Comparison of ENCODE assay signal across 10 cellular contexts in genomic region chr21:46295177-46295711, GRCh38. TPM values are rescaled to one million over a fixed set of nuclear protein-coding genes. Genes with fewer than 3 reads are reported as not detected.
A peak's percentile ranks its signal among the peaks of the same experiment; 100 is the strongest.
DNase-seq lines count a peak whose midpoint lies in the region; ATAC-seq and TF ChIP-seq lines count a peak whose summit lies in the region.
"Had no signal": no experiment of that assay in that cellular context is flagged by ENCODE, and none has a peak within 500 bp of the region (broad histone marks: within the 10 kb centered on the region; RNA-seq: fewer than 3 reads in every experiment).

No MANE protein-coding gene starts in this region.

- H3K4me3 ChIP-seq in NT2/D1 (ENCODE audit: insufficient read length, low read depth), result no peak overlapping the region
- no peak overlapping the region for H3K4me3 ChIP-seq in endodermal cell (ENCODE audit: low read length)
- H3K4me3 ChIP-seq in skeletal muscle cell (ENCODE audit: low read depth, low read length), result no peak overlapping the region
- no peak overlapping the region for H3K4me3 ChIP-seq in CD8-positive, alpha-beta T cell (ENCODE audit: low read depth, low read length)

- H3K9me3 ChIP-seq in NT2/D1 (ENCODE audit: insufficient read depth, low read length) (peaks cover 6% of the 10 kb centered on the region; the same call in 1 of the 2 replicates), endodermal cell (ENCODE audit: control insufficient read depth, low read length) (peaks cover 12% of the 10 kb centered on the region)
- H3K9me3 ChIP-seq in CD8-positive, alpha-beta T cell (ENCODE audit: low read length), result no peaks in the 10 kb centered on the region

- H3K27me3 Mint-ChIP-seq in endodermal cell (ENCODE audit: insufficient read depth), result peaks cover 4% of the 10 kb centered on the region
- H3K27me3 Mint-ChIP-seq in CD8-positive, alpha-beta T cell (ENCODE audit: low read depth), result peaks cover 4% of the 10 kb centered on the region
- H3K27me3 Mint-ChIP-seq: central memory CD8-positive, alpha-beta T cell had no signal

- H3K36me3 ChIP-seq in NT2/D1 (ENCODE audit: insufficient read depth, insufficient read length, low read length) (peaks cover 29% of the 10 kb centered on the region), endodermal cell (ENCODE audit: control insufficient read depth, insufficient read depth, low read length) (peaks cover 25% of the 10 kb centered on the region)
- no peaks in the 10 kb centered on the region for H3K36me3 ChIP-seq in CD8-positive, alpha-beta T cell (ENCODE audit: insufficient read depth, low read length)

- POLR2A ChIA-PET in CD8-positive, alpha-beta T cell (lab: Charles Lee), result interaction anchor here (0.6 kb wide), 1 partner anchor 11 kb away, joined by 3 read pairs; no protein-coding TSS in a partner anchor

- H3K4me1 ChIP-seq in NT2/D1 (ENCODE audit: insufficient read depth, insufficient read length) (peaks cover 8% of the 10 kb centered on the region), endodermal cell (ENCODE audit: control insufficient read depth, insufficient read depth, low read length) (no peaks in the 10 kb centered on the region)
- H3K4me1 ChIP-seq in CD8-positive, alpha-beta T cell (ENCODE audit: insufficient read depth, low read length), result peaks cover 6% of the 10 kb centered on the region

- peaks cover 9% of the 10 kb centered on the region for H3K9me3 Mint-ChIP-seq in endodermal cell
- H3K9me3 Mint-ChIP-seq in CD8-positive, alpha-beta T cell, result no peaks in the 10 kb centered on the region
- H3K9me3 Mint-ChIP-seq: central memory CD8-positive, alpha-beta T cell had no signal

- peak overlapping the region; percentile 50 for H3K9ac ChIP-seq in NT2/D1 (ENCODE audit: insufficient read length, low read depth)
- H3K9ac ChIP-seq in endodermal cell (ENCODE audit: extremely low read depth, low read length, poor library complexity, severe bottlenecking), result no peak overlapping the region

- 40 to 75% methylated on average over 2 to 5 of the region's 6 CpGs for WGBS in endodermal cell (ENCODE audit: insufficient coverage in 1 of 2, insufficient read length in 1 of 2), 2 experiments

- peak overlapping the region; percentile 38 for H3K27ac ChIP-seq in endodermal cell (ENCODE audit: low read depth, low read length)
- no peak overlapping the region for H3K27ac ChIP-seq in CD8-positive, alpha-beta T cell (ENCODE audit: low read depth, low read length)

- TF ChIP-seq CTCF in endodermal cell (conservative IDR thresholded peaks at IDR 0.05), result no peak
- TF ChIP-seq CTCF in CD8-positive, alpha-beta T cell (IDR thresholded peaks at IDR 0.05), result no peak

- H3K36me3 Mint-ChIP-seq in endodermal cell (ENCODE audit: low read depth), result peaks cover 32% of the 10 kb centered on the region
- peaks cover 13% of the 10 kb centered on the region for H3K36me3 Mint-ChIP-seq in CD8-positive, alpha-beta T cell

- ATAC-seq in GM21737 (IDR thresholded peaks at IDR 0.05; ENCODE audit: unreplicated experiment) (no peak), HG03095 (IDR thresholded peaks at IDR 0.05; ENCODE audit: unreplicated experiment) (no peak)
- no peak for ATAC-seq in CD8-positive, alpha-beta T cell

- H3K27me3 ChIP-seq in NT2/D1 (ENCODE audit: insufficient read depth, insufficient read length), result no peaks in the 10 kb centered on the region
- no peaks in the 10 kb centered on the region for H3K27me3 ChIP-seq in endodermal cell (ENCODE audit: control insufficient read depth, insufficient read depth, low read length, poor library complexity, severe bottlenecking)
- H3K27me3 ChIP-seq in CD8-positive, alpha-beta T cell (ENCODE audit: insufficient read depth, low read length), result no peaks in the 10 kb centered on the region

- no peak overlapping the region for H3K4me3 Mint-ChIP-seq in endodermal cell
- H3K4me3 Mint-ChIP-seq in CD8-positive, alpha-beta T cell, result no peak overlapping the region

- DNase-seq in GF-D8 (lab: John Stamatoyannopoulos, UW), result peak; percentile 44
- no peak for DNase-seq in NT2/D1 (ENCODE audit: low read depth, low spot score)
- peak; percentile 73 for DNase-seq in endodermal cell
- peak; percentile 54 for DNase-seq in skeletal muscle cell (ENCODE audit: low read depth)
- DNase-seq in CD8-positive, alpha-beta T cell, result no peak
- DNase-seq in NCI-H2227 (lab: John Stamatoyannopoulos, UW; ENCODE audit: unreplicated experiment), result no peak
- DNase-seq: left colon had no signal

- peaks cover 7% of the 10 kb centered on the region for H3K4me1 Mint-ChIP-seq in endodermal cell
- peaks cover 4% of the 10 kb centered on the region for H3K4me1 Mint-ChIP-seq in CD8-positive, alpha-beta T cell (ENCODE audit: low read depth)
- H3K4me1 Mint-ChIP-seq: central memory CD8-positive, alpha-beta T cell had no signal

- intact Hi-C loops in CD8-positive, alpha-beta T cell (cut with DNase I, micrococcal nuclease), result no loop called here

- CTCF ChIA-PET in CD8-positive, alpha-beta T cell (lab: Charles Lee), result interaction anchor here (2.3 kb wide), 1 partner anchor 11 kb away, joined by 5 read pairs; no protein-coding TSS in a partner anchor

- H3K27ac Mint-ChIP-seq in endodermal cell, result no peak overlapping the region
- H3K27ac Mint-ChIP-seq in CD8-positive, alpha-beta T cell, result no peak overlapping the region

RNA-seq across cellular contexts. Expression of gene YBEY, which starts 9.1 kb away (rescaled TPM):
- total RNA-seq in endodermal cell, result 10 to 100 TPM; 19.6 to 23.3 TPM
- 40.0 TPM for polyA plus RNA-seq in endodermal cell (2013, experiment 1 of 2)
- polyA plus RNA-seq in endodermal cell (2013, experiment 2 of 2), result 28.0 TPM
- 10 to 100 TPM; 10.8 to 13.6 TPM for total RNA-seq in CD8-positive, alpha-beta T cell

RNA-seq across cellular contexts. Expression of gene MCM3AP, which starts 9.8 kb away (rescaled TPM):
- total RNA-seq in endodermal cell, result 100 to 1,000 TPM; 120 to 161 TPM
- 84.8 TPM for polyA plus RNA-seq in endodermal cell (2013, experiment 1 of 2)
- 76.7 TPM for polyA plus RNA-seq in endodermal cell (2013, experiment 2 of 2)
- 10 to 100 TPM; 90.1 to 97.7 TPM for total RNA-seq in CD8-positive, alpha-beta T cell

RNA-seq across cellular contexts. Expression of gene C21orf58, which starts 28.4 kb away (rescaled TPM):
- 10 to 100 TPM; 19.6 to 37.4 TPM for total RNA-seq in endodermal cell
- 24.1 TPM for polyA plus RNA-seq in endodermal cell (2013, experiment 1 of 2)
- 26.2 TPM for polyA plus RNA-seq in endodermal cell (2013, experiment 2 of 2)
- total RNA-seq in CD8-positive, alpha-beta T cell, result 1 to 10 TPM; 1.2 to 1.5 TPM

RNA-seq across cellular contexts. Expression of gene PCNT, which starts 28.7 kb away (rescaled TPM):
- total RNA-seq in endodermal cell, result 10 to 100 TPM; 40.1 to 40.7 TPM
- polyA plus RNA-seq in endodermal cell (2013, experiment 1 of 2), result 32.9 TPM
- polyA plus RNA-seq in endodermal cell (2013, experiment 2 of 2), result 28.4 TPM
- 10 to 100 TPM; 72.4 to 79.3 TPM for total RNA-seq in CD8-positive, alpha-beta T cell

Comparison
In these comparisons a context has a peak if more than half of its experiments do, and no peak if none do; other contexts are left out.
1. DNase-seq: peak in GF-D8 (single experiment), endodermal cell (single experiment) and skeletal muscle cell (single experiment); none in NT2/D1 (single experiment), CD8-positive, alpha-beta T cell (0 of 7) and NCI-H2227 (single experiment).
2. RNA of gene C21orf58, which starts 28.4 kb away (total RNA-seq): 19.6 to 37.4 TPM in endodermal cell; 1.2 to 1.5 TPM in CD8-positive, alpha-beta T cell; every median in the first group is over 4 times any median in the second.